In genomic region chr18:52426462-52426861, GRCh38 we compare ENCODE assay signal across 21 cellular contexts.
DNase-seq lines count a peak whose midpoint lies in the region; ATAC-seq, FAIRE-seq and TF ChIP-seq lines count a peak whose summit lies in the region.
"Had no signal": no experiment of that assay in that cellular context is flagged by ENCODE, and none has a peak within 500 bp of the region (broad histone marks: within the 10 kb centered on the region; RNA-seq: fewer than 3 reads in every experiment).

No MANE protein-coding gene starts in this region.

- TF ChIP-seq POLR2A in vagina (IDR thresholded peaks at IDR 0.05): no peak

- H3K4me3 ChIP-seq in A673 (ENCODE audit: low read depth, low read length, poor library complexity, severe bottlenecking) (no peak overlapping the region), vagina (no peak overlapping the region)
- H3K4me3 ChIP-seq: BLaER1, GM12878, GM23248 had no signal

- intact Hi-C loops in A673 (cut with micrococcal nuclease; ENCODE audit: unreplicated experiment) (loop anchor here (2.0 to 10.0 kb wide), 7 partner anchors 82 to 948 kb away; no protein-coding TSS in a partner anchor), vagina (cut with DNase I) (no loop called here)

- no peaks in the 10 kb centered on the region for H3K27me3 ChIP-seq in A673 (replicated peaks; ENCODE audit: insufficient read depth, low read depth, low read length, poor library complexity)
- H3K27me3 ChIP-seq in vagina: no peaks in the 10 kb centered on the region
- H3K27me3 ChIP-seq: BLaER1 had no signal

- CTCF ChIA-PET in A673 (lab: Charles Lee): interaction anchor here (0.6 kb wide), 1 partner anchor 84 kb away, joined by 3 read pairs; no protein-coding TSS in a partner anchor

- H3K27ac ChIP-seq in A673 (ENCODE audit: low read depth, low read length, poor library complexity, severe bottlenecking) (peak overlapping the region; percentile 99), vagina (no peak overlapping the region)
- H3K27ac ChIP-seq: BLaER1, C4-2B, GM23248 had no signal

- H3K4me1 ChIP-seq in A673 (ENCODE audit: insufficient read depth, low read length, poor library complexity, severe bottlenecking) (peaks cover 97% of the 10 kb centered on the region), vagina (no peaks in the 10 kb centered on the region)
- H3K4me1 ChIP-seq: Caco-2 had no signal

- H3K36me3 ChIP-seq in A673 (ENCODE audit: insufficient read depth, low read length, poor library complexity, severe bottlenecking) (no peaks in the 10 kb centered on the region), vagina (no peaks in the 10 kb centered on the region)
- H3K36me3 ChIP-seq: BLaER1 had no signal

- POLR2A ChIA-PET in A673 (lab: Charles Lee; ENCODE audit: low non-redundant PET): interaction anchor here (0.6 to 1.5 kb wide), 2 partner anchors 72 to 82 kb away, joined by 4 read pairs; no protein-coding TSS in a partner anchor

- ATAC-seq in HG03045 (IDR thresholded peaks at IDR 0.05; ENCODE audit: unreplicated experiment): no peak
- ATAC-seq: CD8-positive, alpha-beta T cell; GM12878 had no signal

- BruUV-seq in A673 (replicated peaks; lab: Mats Ljungman, UMichigan): no TSS peak

- peak; percentile 53 for DNase-seq in NCI-H446 treated with DMSO at 0.1 percent for 48 hours (lab: John Stamatoyannopoulos, UW)
- no peak for DNase-seq in NCI-H446 (lab: John Stamatoyannopoulos, UW)
- DNase-seq in A673 (ENCODE audit: low spot score): no peak
- DNase-seq in D721Med (ENCODE audit: insufficient read length, low spot score): no peak
- no peak for DNase-seq in vagina (ENCODE audit: extremely low spot score in 2 of 2)
- DNase-seq: Caco-2; CD4-positive, CD25-positive, alpha-beta regulatory T cell; CD8-positive, alpha-beta T cell; DMS 273 treated with DMSO at 0.1 percent for 48 hours; DMS79; EL; GDM1; GM23248; H7; HCEC 1CT had no signal

- TF ChIP-seq CTCF in A673 (conservative IDR thresholded peaks at IDR 0.05; ENCODE audit: low read depth, low read length): no peak
- TF ChIP-seq CTCF in D721Med (IDR thresholded peaks at IDR 0.05; ENCODE audit: insufficient read depth, missing control alignments): no peak
- TF ChIP-seq CTCF in vagina (IDR thresholded peaks at IDR 0.05): no peak

- FAIRE-seq in D721Med (lab: Jason Lieb, UNC): peak; percentile 35
- FAIRE-seq: GM12878, GM19239, H1 had no signal

- no peaks in the 10 kb centered on the region for H3K9me3 ChIP-seq in A673 (ENCODE audit: low read depth, low read length, poor library complexity, severe bottlenecking)
- H3K9me3 ChIP-seq in vagina: no peaks in the 10 kb centered on the region
- H3K9me3 ChIP-seq: BLaER1, Caco-2 had no signal
